Comparison of ENCODE assay signal across 8 cellular contexts in genomic region chr15:79922512-79923067, GRCh38. TPM values are rescaled to one million over a fixed set of nuclear protein-coding genes. Genes with fewer than 3 reads are reported as not detected.
A peak's percentile ranks its signal among the peaks of the same experiment; 100 is the strongest.
DNase-seq lines count a peak whose midpoint lies in the region; ATAC-seq and TF ChIP-seq lines count a peak whose summit lies in the region.

No MANE protein-coding gene starts in this region.

- peaks cover 21 to 54% (median 53%) of the 10 kb centered on the region in 5 experiments for H3K9me3 Mint-ChIP-seq in brain
- peaks cover 38% of the 10 kb centered on the region for H3K9me3 Mint-ChIP-seq in mesothelial cell of epicardium

- peak overlapping the region; percentile 90 for H3K4me3 ChIP-seq in AG04449 (ENCODE audit: low read depth, low read length)

- DNase-seq in AG04449 (ENCODE audit: low read depth, low spot score) (no peak), mesothelial cell of epicardium (ENCODE audit: low spot score in 2 of 2, unreplicated experiment in 2 of 2) (no peak), ureter (ENCODE audit: low spot score) (no peak), occipital lobe (lab: John Stamatoyannopoulos, UW) (no peak), DMS153 (lab: John Stamatoyannopoulos, UW) (no peak)

- peaks cover 21% of the 10 kb centered on the region for H3K4me1 Mint-ChIP-seq in brain
- H3K4me1 Mint-ChIP-seq in mesothelial cell of epicardium, result peaks cover 10% of the 10 kb centered on the region

- H3K36me3 Mint-ChIP-seq in brain (peaks cover 55% of the 10 kb centered on the region), mesothelial cell of epicardium (peaks cover 49% of the 10 kb centered on the region)

- CTCF ChIA-PET in AG04449 (lab: Yijun Ruan, JAX), result interaction anchor here (1.1 to 2.7 kb wide), 5 partner anchors 9 to 856 kb away, joined by 3 to 7 read pairs (median 4); partner anchors contain the start of gene CEMIP

- peak overlapping the region; percentile 91 to 97 (median 97) for H3K27ac Mint-ChIP-seq in brain
- H3K27ac Mint-ChIP-seq in mesothelial cell of epicardium, result peak overlapping the region; percentile 95

- peak; percentile 1 for ATAC-seq in HG03280 (IDR thresholded peaks at IDR 0.05; ENCODE audit: unreplicated experiment)
- ATAC-seq in HG03039 (IDR thresholded peaks at IDR 0.05; ENCODE audit: unreplicated experiment), result no peak

- peak overlapping the region; percentile 92 to 98 (median 93) for H3K4me3 Mint-ChIP-seq in brain
- peak overlapping the region; percentile 87 for H3K4me3 Mint-ChIP-seq in mesothelial cell of epicardium

- POLR2A ChIA-PET in AG04449 (lab: Yijun Ruan, JAX), result interaction anchor here (1.0 to 1.6 kb wide), 4 partner anchors 19 to 49 kb away, joined by 3 to 7 read pairs (median 4); no protein-coding TSS in a partner anchor

- H3K27me3 Mint-ChIP-seq in brain, result peaks cover 3% of the 10 kb centered on the region
- no peaks in the 10 kb centered on the region for H3K27me3 Mint-ChIP-seq in mesothelial cell of epicardium (ENCODE audit: low read depth)

- TF ChIP-seq CTCF in AG04449 (IDR thresholded peaks at IDR 0.05; ENCODE audit: insufficient read depth, low read length, missing control alignments), result no peak
- TF ChIP-seq CTCF in brain (conservative IDR thresholded peaks at IDR 0.05), result no peak
- TF ChIP-seq CTCF in mesothelial cell of epicardium (IDR thresholded peaks at IDR 0.05; ENCODE audit: unreplicated experiment), result no peak

RNA-seq across cellular contexts. Expression of gene MTHFS, which starts 25.8 kb away (rescaled TPM):
- polyA plus RNA-seq in brain (ENCODE audit: insufficient read depth, low read depth, low replicate concordance), result 21.0 TPM
- total RNA-seq in mesothelial cell of epicardium, result 12.5 to 14.8 TPM (median 13.7 TPM) in 3 replicates
- 24.9 TPM for total RNA-seq in ureter
- 5.5 TPM for total RNA-seq in occipital lobe

RNA-seq across cellular contexts. Expression of gene BCL2A1, which starts 48.4 kb away (rescaled TPM):
- not detected for polyA plus RNA-seq in brain (ENCODE audit: insufficient read depth, low read depth, low replicate concordance)
- 0.23 to 0.71 TPM (median 0.49 TPM) in 3 replicates for total RNA-seq in mesothelial cell of epicardium
- 0.83 TPM for total RNA-seq in ureter
- total RNA-seq in occipital lobe, result 0.94 TPM
